Comparison of ENCODE assay signal across 9 cellular contexts in the genomic region with DNA sequence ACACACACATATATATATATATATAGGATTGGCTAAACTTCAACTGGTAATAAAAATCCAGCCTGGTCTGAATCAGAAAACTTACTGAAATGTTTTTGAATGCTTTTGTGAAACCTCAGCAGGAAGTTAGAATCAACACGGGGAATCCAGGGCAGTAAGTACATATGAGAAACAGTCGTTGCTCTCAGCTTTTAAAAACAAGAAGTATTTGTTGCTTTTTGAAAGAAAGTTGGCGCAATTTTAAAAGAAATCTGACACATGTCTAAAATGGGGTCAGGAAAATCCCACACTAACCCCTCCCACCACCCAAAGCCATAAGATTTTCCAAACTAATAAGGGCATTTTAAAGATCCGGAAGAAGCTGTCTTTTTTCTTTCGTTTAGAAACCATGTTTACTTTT. TPM values are rescaled to one million over a fixed set of nuclear protein-coding genes. Genes with fewer than 3 reads are reported as not detected.
DNase-seq lines count a peak whose midpoint lies in the region; ATAC-seq and TF ChIP-seq lines count a peak whose summit lies in the region.
"Had no signal": no experiment of that assay in that cellular context is flagged by ENCODE, and none has a peak within 500 bp of the region (broad histone marks: within the 10 kb centered on the region; RNA-seq: fewer than 3 reads in every experiment).

No MANE protein-coding gene starts in this region.

- ATAC-seq in GM21786 (IDR thresholded peaks at IDR 0.05; ENCODE audit: unreplicated experiment) (peak; percentile 65), HG03342 (IDR thresholded peaks at IDR 0.05; ENCODE audit: unreplicated experiment) (no peak)
- ATAC-seq in activated naive CD8-positive, alpha-beta T cell treated with anti-CD3 and anti-CD28 coated beads, Interleukin-2, amount 10 ng/mL, durations not matched to agents 7 days and 5 days (ENCODE audit: low read depth) = no peak

- H3K4me3 Mint-ChIP-seq in CD14-positive monocyte = peak overlapping the region; percentile 65 to 82
- peak overlapping the region; percentile 79 for H3K4me3 Mint-ChIP-seq in activated naive CD8-positive, alpha-beta T cell treated with anti-CD3 and anti-CD28 coated beads, Interleukin-2, amount 10 ng/mL, durations not matched to agents 7 days and 5 days
- no peak overlapping the region for H3K4me3 Mint-ChIP-seq in mesothelial cell of epicardium

- H3K36me3 Mint-ChIP-seq in CD14-positive monocyte (peaks cover 3 to 5% of the 10 kb centered on the region in 2 donors), mesothelial cell of epicardium (no peaks in the 10 kb centered on the region)
- no peaks in the 10 kb centered on the region for H3K36me3 Mint-ChIP-seq in activated naive CD8-positive, alpha-beta T cell treated with anti-CD3 and anti-CD28 coated beads, Interleukin-2, amount 10 ng/mL, durations not matched to agents 7 days and 5 days

- H3K27ac Mint-ChIP-seq in CD14-positive monocyte = peak overlapping the region; percentile 82 to 96 (median 92)
- peak overlapping the region; percentile 86 for H3K27ac Mint-ChIP-seq in activated naive CD8-positive, alpha-beta T cell treated with anti-CD3 and anti-CD28 coated beads, Interleukin-2, amount 10 ng/mL, durations not matched to agents 7 days and 5 days
- peak overlapping the region; percentile 95 for H3K27ac Mint-ChIP-seq in mesothelial cell of epicardium

- POLR2A ChIA-PET in activated naive CD8-positive, alpha-beta T cell treated with anti-CD3 and anti-CD28 coated beads, Interleukin-2, amount 10 ng/mL, durations not matched to agents 7 days and 5 days (lab: Charles Lee) = no interaction called here

- peaks cover 0 to 3% (median 0%) of the 10 kb centered on the region in 3 donors for H3K27me3 Mint-ChIP-seq in CD14-positive monocyte (ENCODE audit: low read depth in 3 of 3)
- H3K27me3 Mint-ChIP-seq in activated naive CD8-positive, alpha-beta T cell treated with anti-CD3 and anti-CD28 coated beads, Interleukin-2, amount 10 ng/mL, durations not matched to agents 7 days and 5 days = no peaks in the 10 kb centered on the region
- no peaks in the 10 kb centered on the region for H3K27me3 Mint-ChIP-seq in mesothelial cell of epicardium (ENCODE audit: low read depth)

- peaks cover 0 to 5% (median 0%) of the 10 kb centered on the region in 7 donors for H3K9me3 Mint-ChIP-seq in CD14-positive monocyte
- no peaks in the 10 kb centered on the region for H3K9me3 Mint-ChIP-seq in activated naive CD8-positive, alpha-beta T cell treated with anti-CD3 and anti-CD28 coated beads, Interleukin-2, amount 10 ng/mL, durations not matched to agents 7 days and 5 days
- H3K9me3 Mint-ChIP-seq in mesothelial cell of epicardium = peaks cover 5% of the 10 kb centered on the region

- intact Hi-C loops in CD14-positive monocyte (cut with micrococcal nuclease) = no loop called here

- DNase-seq in CD14-positive monocyte (ENCODE audit: low spot score) = no peak
- no peak for DNase-seq in activated naive CD8-positive, alpha-beta T cell treated with anti-CD3 and anti-CD28 coated beads, Interleukin-2, amount 10 ng/mL, durations not matched to agents 7 days and 5 days
- no peak for DNase-seq in mesothelial cell of epicardium (ENCODE audit: low spot score in 2 of 2, unreplicated experiment in 2 of 2)
- DNase-seq in glomerular visceral epithelial cell (ENCODE audit: extremely low spot score) = no peak
- no peak for DNase-seq in hypothalamus (lab: John Stamatoyannopoulos, UW)
- DNase-seq in islet precursor cell = no peak

- no peak for TF ChIP-seq CTCF in CD14-positive monocyte (IDR thresholded peaks at IDR 0.05)
- no peak for TF ChIP-seq CTCF in mesothelial cell of epicardium (IDR thresholded peaks at IDR 0.05; ENCODE audit: unreplicated experiment)

- H3K4me1 Mint-ChIP-seq in CD14-positive monocyte (peaks cover 46% of the 10 kb centered on the region), mesothelial cell of epicardium (peaks cover 2% of the 10 kb centered on the region)
- H3K4me1 Mint-ChIP-seq in activated naive CD8-positive, alpha-beta T cell treated with anti-CD3 and anti-CD28 coated beads, Interleukin-2, amount 10 ng/mL, durations not matched to agents 7 days and 5 days = peaks cover 11% of the 10 kb centered on the region

RNA-seq across cellular contexts. Expression of a gene that starts 11.5 kb away (rescaled TPM):
- 1 to 10 TPM; 6.3 to 7.0 TPM for polyA plus RNA-seq in CD14-positive monocyte
- total RNA-seq in activated naive CD8-positive, alpha-beta T cell treated with anti-CD3 and anti-CD28 coated beads, Interleukin-2, amount 10 ng/mL, durations not matched to agents 7 days and 5 days = not detected
- 2.5 to 3.2 TPM (median 3.0 TPM) in 3 replicates for total RNA-seq in mesothelial cell of epicardium
- total RNA-seq: M059J had no signal

RNA-seq across cellular contexts. Expression of a gene that starts 30.4 kb away (rescaled TPM):
- 1 to 10 TPM; 5.7 to 6.6 TPM for polyA plus RNA-seq in CD14-positive monocyte
- total RNA-seq in activated naive CD8-positive, alpha-beta T cell treated with anti-CD3 and anti-CD28 coated beads, Interleukin-2, amount 10 ng/mL, durations not matched to agents 7 days and 5 days = 10 to 100 TPM; 20.6 to 22.0 TPM
- 22.7 to 24.5 TPM (median 23.4 TPM) in 3 replicates for total RNA-seq in mesothelial cell of epicardium
